20 cellular contexts compared by ENCODE assay signal in genomic region chr7:127409629-127410028, GRCh38. TPM values are rescaled to one million over a fixed set of nuclear protein-coding genes. Genes with fewer than 3 reads are reported as not detected.
DNase-seq lines count a peak whose midpoint lies in the region; FAIRE-seq and TF ChIP-seq lines count a peak whose summit lies in the region.
"Had no signal": no experiment of that assay in that cellular context is flagged by ENCODE, and none has a peak within 500 bp of the region (broad histone marks: within the 10 kb centered on the region; RNA-seq: fewer than 3 reads in every experiment).

No MANE protein-coding gene starts in this region.

- no peak overlapping the region for H3K56ac ChIP-seq in H1 (replicated peaks; ENCODE audit: insufficient read length, low read depth, low read length)

- POLR2A ChIA-PET in A673 (lab: Charles Lee; ENCODE audit: low non-redundant PET): no interaction called here
- POLR2A ChIA-PET in H1 (lab: Charles Lee; ENCODE audit: partially characterized antibody): no interaction called here

- no peak for TF ChIP-seq EP300 in H1 (IDR thresholded peaks at IDR 0.05; ENCODE audit: borderline replicate concordance in 1 of 2, low read depth in 2 of 2, low read length in 2 of 2)

- H3K4me1 ChIP-seq in A673 (ENCODE audit: insufficient read depth, low read length, poor library complexity, severe bottlenecking): no peaks in the 10 kb centered on the region
- no peaks in the 10 kb centered on the region for H3K4me1 ChIP-seq in NT2/D1 (ENCODE audit: insufficient read depth, insufficient read length)
- H3K4me1 ChIP-seq in H1 (replicated peaks in 1 of 4; ENCODE audit: control insufficient read depth in 3 of 4, insufficient read depth in 4 of 4, low read length in 3 of 4): no peaks in the 10 kb centered on the region
- H3K4me1 ChIP-seq: A549, gastroesophageal sphincter, tibial artery had no signal

- TF ChIP-seq POLR2A in H1 (IDR thresholded peaks at IDR 0.05; ENCODE audit: control extremely low read depth in 1 of 2, low read depth in 2 of 2, low read length in 2 of 2): no peak

- no peak overlapping the region for H3K9ac ChIP-seq in NT2/D1 (ENCODE audit: insufficient read length, low read depth)
- no peak overlapping the region for H3K9ac ChIP-seq in H1 (replicated peaks in 1 of 4; ENCODE audit: extremely low read depth in 1 of 4, low read depth in 3 of 4, low read length in 3 of 4)

- H2BK120ac ChIP-seq in H1 (replicated peaks; ENCODE audit: low read depth, low read length): no peak overlapping the region

- H3K4me3 ChIP-seq in A673 (ENCODE audit: low read depth, low read length, poor library complexity, severe bottlenecking): no peak overlapping the region
- no peak overlapping the region for H3K4me3 ChIP-seq in GM06990 (replicated peaks; ENCODE audit: low read depth, low read length)
- no peak overlapping the region for H3K4me3 ChIP-seq in NT2/D1 (ENCODE audit: insufficient read length, low read depth)
- no peak overlapping the region for H3K4me3 ChIP-seq in H1 (ENCODE audit: extremely low read depth in 1 of 4, insufficient read depth in 2 of 4, low read depth in 3 of 4, low read length in 4 of 4)
- H3K4me3 ChIP-seq: A549, gastroesophageal sphincter, tibial artery had no signal

- H2BK5ac ChIP-seq in H1 (ENCODE audit: low read depth, low read length): no peak overlapping the region

- no peak overlapping the region for H4K8ac ChIP-seq in H1 (ENCODE audit: extremely low read depth, insufficient read depth, low read length)

- H3K9me3 ChIP-seq in A673 (ENCODE audit: low read depth, low read length, poor library complexity, severe bottlenecking): no peaks in the 10 kb centered on the region
- no peaks in the 10 kb centered on the region for H3K9me3 ChIP-seq in NT2/D1 (ENCODE audit: insufficient read depth, low read length)
- H3K9me3 ChIP-seq in H1 (ENCODE audit: insufficient read depth in 2 of 2, low read depth in 1 of 2, low read length in 1 of 2): no peaks in the 10 kb centered on the region
- H3K9me3 ChIP-seq: A549, gastroesophageal sphincter, neutrophil, tibial artery had no signal

- peak; percentile 31 for TF ChIP-seq CTCF in A673 (conservative IDR thresholded peaks at IDR 0.05; ENCODE audit: low read depth, low read length)
- TF ChIP-seq CTCF in GM06990 (IDR thresholded peaks at IDR 0.05; ENCODE audit: insufficient read depth, low read length, poor library complexity, severe bottlenecking): peak; percentile 9
- TF ChIP-seq CTCF in H1 (IDR thresholded peaks at IDR 0.05; ENCODE audit: control extremely low read depth in 1 of 3, insufficient read depth in 1 of 3, low read depth in 1 of 3, low read length in 3 of 3): peak in 2 of 3 experiments; percentile 35 to 47; a peak in 3 of 4 replicates

- H2AK5ac ChIP-seq in H1 (ENCODE audit: low read depth, low read length): no peak overlapping the region

- H3K4ac ChIP-seq in H1 (replicated peaks; ENCODE audit: insufficient read length, low read depth, low read length): no peak overlapping the region

- no peak overlapping the region for H2BK12ac ChIP-seq in H1 (ENCODE audit: low read depth, low read length)

- H2BK20ac ChIP-seq in H1 (ENCODE audit: low read length): no peak overlapping the region

- no TSS peak for BruUV-seq in A673 (replicated peaks; lab: Mats Ljungman, UMichigan)

- H3K23ac ChIP-seq in H1 (ENCODE audit: insufficient read length): no peak overlapping the region

- H3K27me3 ChIP-seq in A673 (replicated peaks; ENCODE audit: insufficient read depth, low read depth, low read length, poor library complexity): no peaks in the 10 kb centered on the region
- H3K27me3 ChIP-seq in GM06990 (replicated peaks; ENCODE audit: control insufficient read depth, insufficient read depth, low read length): no peaks in the 10 kb centered on the region
- no peaks in the 10 kb centered on the region for H3K27me3 ChIP-seq in NT2/D1 (ENCODE audit: insufficient read depth, insufficient read length)
- no peaks in the 10 kb centered on the region for H3K27me3 ChIP-seq in H1 (replicated peaks in 1 of 4; ENCODE audit: control insufficient read depth in 3 of 4, extremely low read depth in 1 of 4, insufficient read depth in 3 of 4, low read length in 3 of 4)

- H3K36me3 ChIP-seq in A673 (ENCODE audit: insufficient read depth, low read length, poor library complexity, severe bottlenecking) (no peaks in the 10 kb centered on the region), GM06990 (ENCODE audit: control insufficient read depth, insufficient read depth, low read length) (no peaks in the 10 kb centered on the region), NT2/D1 (ENCODE audit: insufficient read depth, insufficient read length, low read length) (no peaks in the 10 kb centered on the region), H1 (ENCODE audit: control insufficient read depth in 2 of 4, insufficient read depth in 4 of 4, low read length in 3 of 4) (no peaks in the 10 kb centered on the region)
- H3K36me3 ChIP-seq: gastroesophageal sphincter, neutrophil, tibial artery had no signal

- no peaks in the 10 kb centered on the region for H3K23me2 ChIP-seq in H1 (ENCODE audit: low read depth, low read length)

- no peak overlapping the region for H3K4me2 ChIP-seq in H1 (ENCODE audit: insufficient read depth in 1 of 2, low read depth in 2 of 2, low read length in 2 of 2)
- H3K4me2 ChIP-seq: A549 had no signal

- no peak overlapping the region for H2BK15ac ChIP-seq in H1 (ENCODE audit: low read length)

- FAIRE-seq in H1 (lab: Jason Lieb, UNC): no peak
- FAIRE-seq: A549, endometrium had no signal

- in situ Hi-C loops in G401 (cut with HindIII; ENCODE audit: low sequenced_read_pairs): no loop called here

- H3K79me1 ChIP-seq in H1 (ENCODE audit: low read depth, low read length): no peaks in the 10 kb centered on the region

- 82% methylated on average over 4 of the region's 4 CpGs; no CpG with 5 or more reads in 1 of the 2 experiments for WGBS in H1 (ENCODE audit: extremely low coverage in 1 of 2, insufficient coverage in 1 of 2, insufficient read length in 1 of 2, insufficient replicate concordance in 2 of 2, low coverage in 1 of 2, low lambda C conversion rate in 2 of 2, missing lambda C conversion rate in 1 of 2), 2 experiments

- H4K91ac ChIP-seq in H1 (replicated peaks; ENCODE audit: insufficient read length, low read length): no peak overlapping the region

- no peak overlapping the region for H3K27ac ChIP-seq in A673 (ENCODE audit: low read depth, low read length, poor library complexity, severe bottlenecking)
- no peak overlapping the region for H3K27ac ChIP-seq in H1 (ENCODE audit: low read depth, low read length)
- H3K27ac ChIP-seq: A549, gastroesophageal sphincter, neutrophil, tibial artery had no signal

- no peaks in the 10 kb centered on the region for H3K79me2 ChIP-seq in H1 (ENCODE audit: control insufficient read depth in 1 of 2, insufficient read depth in 2 of 2, low read length in 2 of 2)

- DNase-seq in A673 (ENCODE audit: low spot score) (no peak), GM06990 (ENCODE audit: extremely low read depth, insufficient read length) (no peak), NT2/D1 (ENCODE audit: low read depth, low spot score) (peak; percentile 1), H1 (ENCODE audit: low read depth in 1 of 2, low spot score in 2 of 2) (no peak), DMS79 treated with DMSO at 0.1 percent for 48 hours (lab: John Stamatoyannopoulos, UW) (no peak), T-helper 9 cell (no peak), G401 (ENCODE audit: low spot score) (no peak)
- DNase-seq in stimulated activated CD4-positive, alpha-beta T cell treated with anti-CD3 and anti-CD28 coated beads, Interleukin-12 subunit alpha, Interleukin-12 subunit beta, amount 100 ng/mL, for 4 hours: no peak
- DNase-seq: activated CD4-positive, alpha-beta T cell treated with anti-CD3 and anti-CD28 coated beads for 36 hours; activated T-cell treated with anti-CD3 and anti-CD28 coated beads for 4 hours; KBM-7; NCI-H187; NCI-H510A treated with DMSO at 0.1 percent for 48 hours; stimulated activated CD4-positive, alpha-beta T cell treated with anti-CD3 and anti-CD28 coated beads, Interleukin-4, amount 100 ng/mL, for 4 hours; T-cell; tibial artery had no signal

- no peak overlapping the region for H2AFZ ChIP-seq in H1 (ENCODE audit: low read length)

- H3K18ac ChIP-seq in H1 (ENCODE audit: extremely low read depth, low read length): no peak overlapping the region

- H4K5ac ChIP-seq in H1 (ENCODE audit: insufficient read length, low read depth, low read length): no peak overlapping the region

- H3K14ac ChIP-seq in H1 (ENCODE audit: insufficient read length): no peak overlapping the region

- H4K20me1 ChIP-seq in H1 (replicated peaks in 1 of 2; ENCODE audit: control insufficient read depth in 1 of 2, insufficient read depth in 2 of 2, low read length in 2 of 2): no peaks in the 10 kb centered on the region

- CTCF ChIA-PET in A673 (lab: Charles Lee) (no interaction called here), H1 (lab: Charles Lee; ENCODE audit: partially characterized antibody) (interaction anchor here (0.6 to 1.4 kb wide), 5 partner anchors 10 to 69 kb away, joined by 3 read pairs; no protein-coding TSS in a partner anchor)

- intact Hi-C loops in A673 (cut with micrococcal nuclease; ENCODE audit: unreplicated experiment): no loop called here

- TF ChIP-seq RAD21 in H1 (IDR thresholded peaks at IDR 0.05 in 1 of 2, conservative IDR thresholded peaks at IDR 0.05 in 1 of 2; ENCODE audit: low read depth in 2 of 2, low read length in 2 of 2): peak; percentile 32 to 53; a peak in 3 of 4 replicates

TF ChIP-seq in H1, 55 proteins besides CTCF, POLR2A, EP300 and RAD21 (continues in another document):
- TF ChIP-seq HDAC2 (IDR thresholded peaks at IDR 0.05; ENCODE audit: borderline replicate concordance in 1 of 2, low read depth in 2 of 2, low read length in 2 of 2) (no peak), CHD2 (IDR thresholded peaks at IDR 0.05; ENCODE audit: low read length) (no peak), EGR1 (IDR thresholded peaks at IDR 0.05; ENCODE audit: borderline replicate concordance, low read depth, low read length) (no peak), CREB1 (IDR thresholded peaks at IDR 0.05) (no peak), HDAC6 (IDR thresholded peaks at IDR 0.05; ENCODE audit: low read depth, low read length) (no peak), SP4 (IDR thresholded peaks at IDR 0.05; ENCODE audit: low read length) (no peak), ZNF274 (IDR thresholded peaks at IDR 0.05; ENCODE audit: borderline replicate concordance, extremely low read depth, low read length) (no peak), MAFK (IDR thresholded peaks at IDR 0.05; ENCODE audit: low read depth, low read length) (no peak)

RNA-seq across cellular contexts. Expression of gene ZNF800, which starts 17.1 kb away (rescaled TPM):
- 23.0 and 25.7 TPM in 2 replicates for total RNA-seq in A673 (2021)
- total RNA-seq in H1 (2021; fragmentation: NEBNext Ultra II Directional; extraction: Animal tissue kit (Norgen Biotek cat#: 25700)): 5.5 and 6.5 TPM in 2 replicates
- 1.0 and 1.4 TPM in 2 replicates for polyA plus RNA-seq in H1 (2011; rRNA removed)
- 0.90 TPM for polyA plus RNA-seq in H1 (2011; cell fraction: cytosol; rRNA removed)
- 1.7 TPM for polyA plus RNA-seq in H1 (2011; cell fraction: nucleus; rRNA removed)
- 0.97 to 2.6 TPM (median 1.7 TPM) in 4 replicates for polyA plus RNA-seq in H1 (2012, experiment 1 of 2)
- polyA plus RNA-seq in H1 (2012, experiment 2 of 2): 0.13 TPM
- polyA plus RNA-seq in H1 (2013, experiment 1 of 2): 7.3 TPM
- 6.3 TPM for polyA plus RNA-seq in H1 (2013, experiment 2 of 2)
- 2.2 and 5.4 TPM in 2 replicates for polyA minus RNA-seq in H1 (2011; rRNA and poly(A)+ RNA removed)
- 2.8 TPM for polyA minus RNA-seq in H1 (2011; cell fraction: cytosol; rRNA and poly(A)+ RNA removed)
- polyA minus RNA-seq in H1 (2011; cell fraction: nucleus; rRNA and poly(A)+ RNA removed): 14.9 TPM
- 8.1 and 9.4 TPM in 2 replicates for total RNA-seq in G401 (2014; rRNA removed; shearing (Covaris generic))
